In the genomic region with DNA sequence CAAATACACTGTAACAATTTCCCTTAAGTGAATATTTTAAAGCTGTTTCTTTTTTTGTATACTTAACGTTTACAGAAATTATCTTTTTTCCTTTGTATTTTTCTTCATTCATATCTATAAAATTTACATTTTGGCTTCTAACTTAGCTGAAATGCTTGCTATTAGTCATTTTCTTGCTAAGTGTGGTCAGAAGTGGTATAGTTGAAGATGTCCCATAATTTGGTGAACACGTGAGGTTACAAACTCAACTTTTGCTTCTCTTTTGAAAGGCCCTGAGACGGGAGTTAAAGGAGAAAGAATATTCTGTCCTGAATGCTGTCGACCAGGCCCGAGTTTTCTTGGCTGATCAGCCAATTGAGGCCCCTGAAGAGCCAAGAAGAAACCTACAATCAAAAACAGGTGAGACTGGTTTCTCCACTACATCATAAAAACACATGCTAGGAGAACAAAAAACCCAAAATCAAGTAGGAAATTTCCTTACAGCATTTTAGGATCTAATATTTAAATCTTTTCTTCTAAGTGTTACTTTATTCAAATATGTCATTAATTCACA, we compare ENCODE assay signal across 14 cellular contexts.
DNase-seq lines count a peak whose midpoint lies in the region; ATAC-seq and TF ChIP-seq lines count a peak whose summit lies in the region.
"Had no signal": no experiment of that assay in that cellular context is flagged by ENCODE, and none has a peak within 500 bp of the region (broad histone marks: within the 10 kb centered on the region; RNA-seq: fewer than 3 reads in every experiment).

No MANE protein-coding gene starts in this region.

- peaks cover 3% of the 10 kb centered on the region; the same call in 1 of the 2 replicates for H3F3A ChIP-seq in OCI-LY1 (ENCODE audit: insufficient read depth, low read length)

- no peak overlapping the region; the same call in 1 of the 2 replicates for H2AFZ ChIP-seq in OCI-LY1 (ENCODE audit: low read length)

- H3K4me3 Mint-ChIP-seq in progenitor cell of endocrine pancreas (ENCODE audit: low read depth) = no peak overlapping the region

- no peaks in the 10 kb centered on the region for H4K20me1 ChIP-seq in OCI-LY1 (ENCODE audit: insufficient read depth, low read length)

- H3K27ac ChIP-seq in OCI-LY1 (ENCODE audit: low read depth, low read length, poor library complexity, severe bottlenecking) = peak overlapping the region; percentile 89
- H3K27ac ChIP-seq: HL-60, lower lobe of right lung, stomach had no signal

- peaks cover 4% of the 10 kb centered on the region; the same call in 1 of the 2 replicates for H3K36me3 ChIP-seq in OCI-LY1 (ENCODE audit: insufficient read depth, low read length)

- H3K4me1 Mint-ChIP-seq in progenitor cell of endocrine pancreas (ENCODE audit: low read depth) = peaks cover 23% of the 10 kb centered on the region

- TF ChIP-seq CTCF in OCI-LY1 (IDR thresholded peaks at IDR 0.05; ENCODE audit: low read length) (no peak), progenitor cell of endocrine pancreas (IDR thresholded peaks at IDR 0.05; ENCODE audit: unreplicated experiment) (no peak)

- no peaks in the 10 kb centered on the region for H3K9me3 Mint-ChIP-seq in progenitor cell of endocrine pancreas (ENCODE audit: low read depth)

- H3K9me3 ChIP-seq in OCI-LY1 (ENCODE audit: low read length) = no peaks in the 10 kb centered on the region
- H3K9me3 ChIP-seq: lower lobe of right lung, stomach had no signal

- H3K79me2 ChIP-seq in OCI-LY1 (ENCODE audit: insufficient read depth, low read length) = no peaks in the 10 kb centered on the region

- H3K9me2 ChIP-seq in OCI-LY1 (ENCODE audit: low read depth, low read length) = no peaks in the 10 kb centered on the region

- H3K4me1 ChIP-seq in OCI-LY1 (ENCODE audit: insufficient read depth, low read length, severe bottlenecking) = peaks cover 52% of the 10 kb centered on the region
- H3K4me1 ChIP-seq: lower lobe of right lung had no signal

- peak overlapping the region; percentile 52 for H3K9ac ChIP-seq in OCI-LY1 (ENCODE audit: low read length)

- no peaks in the 10 kb centered on the region for H3K27me3 ChIP-seq in OCI-LY1 (ENCODE audit: insufficient read depth, low read length)
- H3K27me3 ChIP-seq: stomach had no signal

- H3K36me3 Mint-ChIP-seq in progenitor cell of endocrine pancreas (ENCODE audit: insufficient read depth) = peaks cover 30% of the 10 kb centered on the region

- H3K27ac Mint-ChIP-seq in progenitor cell of endocrine pancreas = peak overlapping the region; percentile 86

- no peaks in the 10 kb centered on the region for H3K27me3 Mint-ChIP-seq in progenitor cell of endocrine pancreas

- peak overlapping the region; percentile 46 for H3K4me2 ChIP-seq in OCI-LY1 (ENCODE audit: low read length)

- DNase-seq in progenitor cell of endocrine pancreas (ENCODE audit: low spot score, unreplicated experiment) = no peak
- DNase-seq in NCI-H345 treated with DMSO at 0.1 percent for 48 hours (lab: John Stamatoyannopoulos, UW; ENCODE audit: unreplicated experiment) = no peak
- no peak for DNase-seq in RPMI8226
- DNase-seq in NCI-H526 treated with DMSO at 0.1 percent for 48 hours (lab: John Stamatoyannopoulos, UW) = no peak
- DNase-seq: activated T-cell treated with anti-CD3 and anti-CD28 coated beads for 4 hours, EL, lower lobe of right lung, NCI-H187 treated with DMSO at 0.1 percent for 48 hours, OCI-M1, stomach had no signal

- peak overlapping the region; percentile 9 for H3K4me3 ChIP-seq in OCI-LY1 (ENCODE audit: low read depth, low read length, poor library complexity, severe bottlenecking)
- H3K4me3 ChIP-seq: lower lobe of right lung, stomach had no signal

- ATAC-seq in GM19035 (IDR thresholded peaks at IDR 0.05; ENCODE audit: unreplicated experiment) (peak; percentile 53), HG02884 (IDR thresholded peaks at IDR 0.05; ENCODE audit: unreplicated experiment) (peak; percentile 47)
- ATAC-seq: lower lobe of right lung had no signal
